In genomic region chr1:84363622-84364021, GRCh38 we compare ENCODE assay signal across 18 cellular contexts. TPM values are rescaled to one million over a fixed set of nuclear protein-coding genes. Genes with fewer than 3 reads are reported as not detected.
A peak's percentile ranks its signal among the peaks of the same experiment; 100 is the strongest.
DNase-seq lines count a peak whose midpoint lies in the region; ATAC-seq, FAIRE-seq and TF ChIP-seq lines count a peak whose summit lies in the region.
"Had no signal": no experiment of that assay in that cellular context is flagged by ENCODE, and none has a peak within 500 bp of the region (broad histone marks: within the 10 kb centered on the region; RNA-seq: fewer than 3 reads in every experiment).

No MANE protein-coding gene starts in this region.

- POLR2A ChIA-PET in MCF 10A (lab: Yijun Ruan, JAX) = no interaction called here

- FAIRE-seq in keratinocyte (lab: Jason Lieb, UNC) = peak; percentile 20
- FAIRE-seq: A549, GM12878, GM18507 had no signal

- H3K4me3 Mint-ChIP-seq in MCF 10A (ENCODE audit: unreplicated experiment) (no peak overlapping the region), brain (no peak overlapping the region)
- H3K4me3 Mint-ChIP-seq: CD4-positive, CD25-positive, alpha-beta regulatory T cell; H9 had no signal

- no peak overlapping the region for H3K9ac ChIP-seq in keratinocyte (ENCODE audit: control insufficient read depth, extremely low read depth, insufficient read depth, low read length)

- H3K9me3 Mint-ChIP-seq in MCF 10A (ENCODE audit: unreplicated experiment) (no peaks in the 10 kb centered on the region), brain (no peaks in the 10 kb centered on the region)
- H3K9me3 Mint-ChIP-seq: H9 had no signal

- H3K79me2 ChIP-seq in keratinocyte (ENCODE audit: control insufficient read depth, insufficient read depth, low read length) = no peaks in the 10 kb centered on the region

- H3K36me3 Mint-ChIP-seq in MCF 10A (ENCODE audit: insufficient read depth, unreplicated experiment) (no peaks in the 10 kb centered on the region), brain (no peaks in the 10 kb centered on the region)
- H3K36me3 Mint-ChIP-seq: CD4-positive, CD25-positive, alpha-beta regulatory T cell had no signal

- H3K27me3 ChIP-seq in breast epithelium (no peaks in the 10 kb centered on the region), keratinocyte (ENCODE audit: control insufficient read depth, extremely low read depth, insufficient read depth, low read length) (no peaks in the 10 kb centered on the region)

- H4K20me1 ChIP-seq in keratinocyte (ENCODE audit: control insufficient read depth, extremely low read depth, insufficient read depth, low read length) = no peaks in the 10 kb centered on the region

- TF ChIP-seq POLR2A in breast epithelium (IDR thresholded peaks at IDR 0.05) = no peak

- no peak overlapping the region for H2AFZ ChIP-seq in keratinocyte (ENCODE audit: control insufficient read depth, low read length)

- no peak for ATAC-seq in HG02678 (IDR thresholded peaks at IDR 0.05; ENCODE audit: unreplicated experiment)
- ATAC-seq in HG03108 (IDR thresholded peaks at IDR 0.05; ENCODE audit: unreplicated experiment) = no peak
- ATAC-seq: A549, GM12878 had no signal

- BruUV-seq in MCF 10A (replicated peaks; lab: Mats Ljungman, UMichigan) = no TSS peak

- H3K36me3 ChIP-seq in breast epithelium (no peaks in the 10 kb centered on the region), keratinocyte (ENCODE audit: control insufficient read depth in 2 of 2, extremely low read depth in 1 of 2, insufficient read depth in 2 of 2, low read length in 2 of 2) (no peaks in the 10 kb centered on the region)

- DNase-seq in breast epithelium (ENCODE audit: low spot score in 2 of 2) (no peak), MCF 10A (ENCODE audit: unreplicated experiment) (no peak), keratinocyte (ENCODE audit: low read depth, low spot score) (no peak), iPS-NIHi11 (ENCODE audit: low spot score) (no peak)
- DNase-seq: Calu3; CD4-positive, CD25-positive, alpha-beta regulatory T cell; H9; NCI-H1694; NCI-H2171 treated with DMSO at 0.1 percent for 48 hours; NCI-H82; RPMI8226 had no signal

- no peak overlapping the region for H3K4me2 ChIP-seq in keratinocyte (ENCODE audit: control insufficient read depth, extremely low read depth, insufficient read depth, low read depth, low read length)
- H3K4me2 ChIP-seq: A549 had no signal

- H3K4me3 ChIP-seq in breast epithelium = no peak overlapping the region
- no peak overlapping the region for H3K4me3 ChIP-seq in keratinocyte (ENCODE audit: control insufficient read depth in 2 of 3, extremely low read depth in 1 of 3, insufficient read depth in 2 of 3, low read depth in 1 of 3, low read length in 3 of 3)
- H3K4me3 ChIP-seq: A549, GM12878 had no signal

- dilution Hi-C loops in keratinocyte (cut with MboI; ENCODE audit: extremely low pct_ligation_motif_present, low sequenced_read_pairs) = no loop called here

- H3K27ac Mint-ChIP-seq in MCF 10A (ENCODE audit: low read depth, unreplicated experiment) (no peak overlapping the region), brain (peak overlapping the region in 3 of 5 experiments; percentile 2 to 32 (median 2))
- H3K27ac Mint-ChIP-seq: CD4-positive, CD25-positive, alpha-beta regulatory T cell; H9 had no signal

- TF ChIP-seq CTCF in breast epithelium (IDR thresholded peaks at IDR 0.05) (no peak), MCF 10A (IDR thresholded peaks at IDR 0.05; ENCODE audit: unreplicated experiment) (no peak), brain (conservative IDR thresholded peaks at IDR 0.05) (no peak), keratinocyte (optimal IDR thresholded peaks at IDR 0.05 in 1 of 3, IDR thresholded peaks at IDR 0.05 in 1 of 3, conservative IDR thresholded peaks at IDR 0.05 in 1 of 3; ENCODE audit: extremely low read depth in 1 of 3, insufficient read depth in 2 of 3, low read length in 3 of 3) (no peak)

- no peaks in the 10 kb centered on the region for H3K4me1 ChIP-seq in breast epithelium
- H3K4me1 ChIP-seq in keratinocyte (ENCODE audit: control insufficient read depth, extremely low read depth, insufficient read depth, low read length) = peaks cover 28% of the 10 kb centered on the region

- CTCF ChIA-PET in MCF 10A (lab: Yijun Ruan, JAX) = interaction anchor here (0.8 kb wide), 1 partner anchor 30 kb away, joined by 3 read pairs; no protein-coding TSS in a partner anchor

- no peaks in the 10 kb centered on the region for H3K27me3 Mint-ChIP-seq in MCF 10A (ENCODE audit: insufficient read depth, unreplicated experiment)
- peaks cover 3% of the 10 kb centered on the region for H3K27me3 Mint-ChIP-seq in brain

- intact Hi-C loops in breast epithelium (cut with DNase I; ENCODE audit: low total_unique reads) = no loop called here
- intact Hi-C loops in MCF 10A (cut with micrococcal nuclease) = no loop called here

- H3K9me3 ChIP-seq in breast epithelium (no peaks in the 10 kb centered on the region), keratinocyte (ENCODE audit: control insufficient read depth, low read depth, low read length) (no peaks in the 10 kb centered on the region)

- peak overlapping the region; percentile 45 to 53 for H3K27ac ChIP-seq in breast epithelium
- H3K27ac ChIP-seq in keratinocyte (ENCODE audit: control insufficient read depth, insufficient read depth, low read length) = no peak overlapping the region

- peaks cover 16% of the 10 kb centered on the region for H3K4me1 Mint-ChIP-seq in MCF 10A (ENCODE audit: insufficient read depth, unreplicated experiment)
- H3K4me1 Mint-ChIP-seq in brain = peaks cover 12% of the 10 kb centered on the region
- H3K4me1 Mint-ChIP-seq: CD4-positive, CD25-positive, alpha-beta regulatory T cell; H9 had no signal

- no peaks in the 10 kb centered on the region for H3K9me1 ChIP-seq in keratinocyte (ENCODE audit: control insufficient read depth, extremely low read depth, insufficient read depth, low read length)

RNA-seq across cellular contexts. Expression of gene DNASE2B, which starts 34.7 kb away (rescaled TPM):
- total RNA-seq in breast epithelium (1 to 10 TPM in 2 of 3 donors, not detected in 1; 1.3 to 7.2 TPM), MCF 10A (2022) (not detected in 2 replicates)
- polyA plus RNA-seq in brain (ENCODE audit: insufficient read depth, low read depth, low replicate concordance) (not detected), keratinocyte (not detected in 3 replicates)
- polyA plus RNA-seq in keratinocyte (2011; ENCODE audit: low read depth) = not detected
- polyA plus RNA-seq in keratinocyte (2011; cell fraction: cytosol; rRNA removed) = not detected in 2 replicates
- polyA plus RNA-seq in keratinocyte (2011; cell fraction: nucleus; rRNA removed) = not detected in 2 replicates
- not detected in 2 replicates for polyA plus RNA-seq in keratinocyte (2012; ENCODE audit: low replicate concordance)
- not detected in 3 replicates for polyA minus RNA-seq in keratinocyte
- polyA minus RNA-seq in keratinocyte (2011; cell fraction: cytosol; rRNA and poly(A)+ RNA removed) = not detected
- not detected in 2 replicates for polyA minus RNA-seq in keratinocyte (2011; cell fraction: nucleus; rRNA and poly(A)+ RNA removed)
- total RNA-seq: Calu3; CD4-positive, CD25-positive, alpha-beta regulatory T cell; GM12878; H9; NCI-H460 had no signal
- polyA plus RNA-seq: A549; CD4-positive, CD25-positive, alpha-beta regulatory T cell; GM12878 had no signal
